21 cellular contexts compared by ENCODE assay signal in the genomic region with DNA sequence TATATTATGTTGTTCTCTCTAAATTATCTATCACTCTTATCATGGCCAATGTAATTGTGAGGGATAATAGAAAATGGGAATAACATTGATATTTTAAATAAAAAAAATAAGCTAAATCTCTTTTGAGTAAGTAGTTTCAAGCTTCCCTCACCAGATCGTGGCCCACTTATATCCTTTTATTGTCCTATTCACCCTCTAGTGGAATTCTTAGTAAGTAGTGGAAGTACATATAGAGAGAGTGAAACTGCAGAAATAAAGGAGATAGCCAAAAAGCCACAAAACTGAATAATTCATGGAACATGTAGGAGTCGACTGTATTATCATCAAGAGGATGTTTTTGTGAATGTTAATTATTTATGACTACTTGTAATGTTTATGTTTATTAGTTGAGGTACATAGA.
DNase-seq lines count a peak whose midpoint lies in the region; ATAC-seq and TF ChIP-seq lines count a peak whose summit lies in the region.
"Had no signal": no experiment of that assay in that cellular context is flagged by ENCODE, and none has a peak within 500 bp of the region (broad histone marks: within the 10 kb centered on the region; RNA-seq: fewer than 3 reads in every experiment).

No MANE protein-coding gene starts in this region.

- no peak for DNase-seq in AG04450 (ENCODE audit: low read depth, low spot score)
- peak; percentile 19 for DNase-seq in HCEC 1CT
- no peak for DNase-seq in coronary artery (ENCODE audit: low spot score)
- DNase-seq in medulla oblongata (ENCODE audit: extremely low spot score) = peak; percentile 38
- no peak for DNase-seq in AG08395 (ENCODE audit: low spot score)
- no peak for DNase-seq in hepatic stellate cell (ENCODE audit: low spot score)
- DNase-seq in kidney tubule cell (ENCODE audit: low spot score) = no peak
- DNase-seq: adrenal gland, cortex of kidney, DND-41, erythroblast, natural killer cell, NCI-H1436 treated with DMSO at 0.1 percent for 48 hours, retina, substantia nigra, SW 1271, WERI-Rb-1 had no signal

- H3K9me3 ChIP-seq in AG04450 (ENCODE audit: control insufficient read depth, insufficient read depth, low read length) = no peaks in the 10 kb centered on the region
- H3K9me3 ChIP-seq: adrenal gland had no signal

- POLR2A ChIA-PET in AG04450 (lab: Yijun Ruan, JAX) = interaction anchor here (0.6 kb wide), 1 partner anchor 1769 kb away, joined by 3 read pairs; no protein-coding TSS in a partner anchor

- CTCF ChIA-PET in AG04450 (lab: Charles Lee) = interaction anchor here (0.6 to 11.2 kb wide), 8 partner anchors 10 to 521 kb away, joined by 3 to 122 read pairs (median 3); no protein-coding TSS in a partner anchor

- ATAC-seq in GM19467 (IDR thresholded peaks at IDR 0.05; ENCODE audit: unreplicated experiment) = no peak
- ATAC-seq: K562, natural killer cell had no signal

- TF ChIP-seq CTCF in AG04450 (IDR thresholded peaks at IDR 0.05; ENCODE audit: low read depth, low read length) (peak; percentile 38), coronary artery (IDR thresholded peaks at IDR 0.05) (no peak)

- H3K27me3 ChIP-seq in AG04450 (ENCODE audit: control insufficient read depth, insufficient read depth, low read length) = no peaks in the 10 kb centered on the region
- H3K27me3 ChIP-seq: adrenal gland had no signal

- H3K4me3 ChIP-seq in AG04450 (ENCODE audit: low read depth, low read length) = no peak overlapping the region
- peak overlapping the region; percentile 4 for H3K4me3 ChIP-seq in coronary artery
- H3K4me3 ChIP-seq: adrenal gland, K562, lung had no signal

- no peak overlapping the region for H3K27ac ChIP-seq in AG04450 (ENCODE audit: low read depth, low read length)
- H3K27ac ChIP-seq in coronary artery = peak overlapping the region; percentile 33 to 58
- H3K27ac ChIP-seq: adrenal gland, HL-60, WERI-Rb-1 had no signal

Comparison
In these comparisons a context has a peak if more than half of its experiments do, and no peak if none do; other contexts are left out.
1. DNase-seq: peak in HCEC 1CT (single experiment) and medulla oblongata (single experiment); none in AG04450 (single experiment), coronary artery (single experiment), AG08395 (single experiment), hepatic stellate cell (single experiment) and kidney tubule cell (single experiment).